In the genomic region with DNA sequence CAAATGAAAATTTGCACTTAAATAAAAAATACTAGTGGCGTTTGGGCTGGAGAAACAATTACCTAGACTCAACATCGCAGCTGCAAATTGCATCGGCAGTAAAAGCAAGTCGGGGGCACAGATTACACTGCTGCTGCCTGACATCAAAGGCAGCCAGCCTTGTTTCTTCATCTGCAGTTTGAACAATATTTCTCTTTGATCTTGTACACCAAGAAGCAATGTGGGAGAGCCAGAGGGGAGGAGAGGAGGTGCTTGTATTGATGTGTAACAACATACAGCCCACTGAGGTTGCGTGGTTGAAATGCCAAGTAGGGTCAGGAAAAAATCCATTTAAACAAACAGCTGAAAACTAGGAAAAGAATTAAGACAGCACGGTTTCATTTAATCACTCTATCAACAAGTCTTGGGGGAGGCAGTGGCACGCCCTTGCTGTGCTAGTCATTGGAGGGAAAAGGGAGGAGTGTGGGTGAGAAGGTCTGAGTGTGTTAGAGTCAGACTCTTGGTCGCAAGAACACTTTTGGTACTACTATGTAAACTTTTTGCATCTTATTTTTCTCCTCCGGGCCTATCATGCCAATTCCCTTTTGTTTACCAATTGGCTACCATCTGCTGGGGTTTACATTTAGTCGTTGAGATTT, we compare ENCODE assay signal across 19 cellular contexts.
"Had no signal": no experiment of that assay in that cellular context is flagged by ENCODE, and none has a peak within 500 bp of the region (broad histone marks: within the 10 kb centered on the region; RNA-seq: fewer than 3 reads in every experiment).

No MANE protein-coding gene starts in this region.

- DNase-seq: activated CD4-positive, alpha-beta memory T cell treated with anti-CD3 and anti-CD28 coated beads, Interleukin-2, amount 10 ng/mL, durations not matched to agents 7 days and 5 days; activated CD4-positive, alpha-beta T cell treated with anti-CD3 and anti-CD28 coated beads, Interleukin-2, amount 10 ng/mL, durations not matched to agents 24 days and 14 days; activated CD8-positive, alpha-beta memory T cell treated with anti-CD3 and anti-CD28 coated beads, Interleukin-2, amount 10 ng/mL, durations not matched to agents 7 days and 5 days; activated effector memory CD4-positive, alpha-beta T cell treated with anti-CD3 and anti-CD28 coated beads, Interleukin-2, amount 50 U/mL, for 16 hours; activated naive CD4-positive, alpha-beta T cell treated with anti-CD3 and anti-CD28 coated beads, Interleukin-2, amount 10 ng/mL, durations not matched to agents 7 days and 5 days; activated T-cell treated with anti-CD3 and anti-CD28 coated beads for 4 hours; amygdala; cortex of kidney; effector CD4-positive, alpha-beta T cell; foreskin melanocyte; glutamatergic neuron; left ventricle myocardium superior; mammary epithelial cell; natural killer cell; spleen; stimulated activated CD4-positive, alpha-beta T cell treated with anti-CD3 and anti-CD28 coated beads, Interleukin-4, amount 100 ng/mL, for 24 hours; stimulated activated naive CD4-positive, alpha-beta T cell treated with Interleukin-2 at 50 U/mL for 16 hours; upper lobe of right lung had no signal

- H3K4me1 Mint-ChIP-seq: activated CD4-positive, alpha-beta memory T cell treated with anti-CD3 and anti-CD28 coated beads, Interleukin-2, amount 10 ng/mL, durations not matched to agents 7 days and 5 days; activated CD4-positive, alpha-beta T cell treated with anti-CD3 and anti-CD28 coated beads, Interleukin-2, amount 10 ng/mL, durations not matched to agents 24 days and 14 days; activated CD8-positive, alpha-beta memory T cell treated with anti-CD3 and anti-CD28 coated beads, Interleukin-2, amount 10 ng/mL, durations not matched to agents 7 days and 5 days; activated naive CD4-positive, alpha-beta T cell treated with anti-CD3 and anti-CD28 coated beads, Interleukin-2, amount 10 ng/mL, durations not matched to agents 7 days and 5 days; natural killer cell had no signal

- H3K9me3 Mint-ChIP-seq: activated CD4-positive, alpha-beta memory T cell treated with anti-CD3 and anti-CD28 coated beads, Interleukin-2, amount 10 ng/mL, durations not matched to agents 7 days and 5 days; activated CD4-positive, alpha-beta T cell treated with anti-CD3 and anti-CD28 coated beads, Interleukin-2, amount 10 ng/mL, durations not matched to agents 24 days and 14 days; activated naive CD4-positive, alpha-beta T cell treated with anti-CD3 and anti-CD28 coated beads, Interleukin-2, amount 10 ng/mL, durations not matched to agents 7 days and 5 days; mesothelial cell of epicardium; natural killer cell had no signal

- H3K27me3 Mint-ChIP-seq: activated CD4-positive, alpha-beta memory T cell treated with anti-CD3 and anti-CD28 coated beads, Interleukin-2, amount 10 ng/mL, durations not matched to agents 7 days and 5 days; activated naive CD4-positive, alpha-beta T cell treated with anti-CD3 and anti-CD28 coated beads, Interleukin-2, amount 10 ng/mL, durations not matched to agents 7 days and 5 days had no signal

- H3K36me3 Mint-ChIP-seq: activated CD8-positive, alpha-beta memory T cell treated with anti-CD3 and anti-CD28 coated beads, Interleukin-2, amount 10 ng/mL, durations not matched to agents 7 days and 5 days; activated naive CD4-positive, alpha-beta T cell treated with anti-CD3 and anti-CD28 coated beads, Interleukin-2, amount 10 ng/mL, durations not matched to agents 7 days and 5 days; mesothelial cell of epicardium; natural killer cell had no signal

- H3K27ac Mint-ChIP-seq: activated CD4-positive, alpha-beta memory T cell treated with anti-CD3 and anti-CD28 coated beads, Interleukin-2, amount 10 ng/mL, durations not matched to agents 7 days and 5 days; activated CD4-positive, alpha-beta T cell treated with anti-CD3 and anti-CD28 coated beads, Interleukin-2, amount 10 ng/mL, durations not matched to agents 24 days and 14 days; activated CD8-positive, alpha-beta memory T cell treated with anti-CD3 and anti-CD28 coated beads, Interleukin-2, amount 10 ng/mL, durations not matched to agents 7 days and 5 days; activated naive CD4-positive, alpha-beta T cell treated with anti-CD3 and anti-CD28 coated beads, Interleukin-2, amount 10 ng/mL, durations not matched to agents 7 days and 5 days; mesothelial cell of epicardium; natural killer cell had no signal

- H3K4me3 Mint-ChIP-seq: activated CD4-positive, alpha-beta memory T cell treated with anti-CD3 and anti-CD28 coated beads, Interleukin-2, amount 10 ng/mL, durations not matched to agents 7 days and 5 days; activated CD4-positive, alpha-beta T cell treated with anti-CD3 and anti-CD28 coated beads, Interleukin-2, amount 10 ng/mL, durations not matched to agents 24 days and 14 days; activated CD8-positive, alpha-beta memory T cell treated with anti-CD3 and anti-CD28 coated beads, Interleukin-2, amount 10 ng/mL, durations not matched to agents 7 days and 5 days; activated naive CD4-positive, alpha-beta T cell treated with anti-CD3 and anti-CD28 coated beads, Interleukin-2, amount 10 ng/mL, durations not matched to agents 7 days and 5 days; mesothelial cell of epicardium; natural killer cell had no signal
